ENCODE assay signal across 8 cellular contexts in genomic region chrX:30865020-30865419, GRCh38. TPM values are rescaled to one million over a fixed set of nuclear protein-coding genes. Genes with fewer than 3 reads are reported as not detected.
A peak's percentile ranks its signal among the peaks of the same experiment; 100 is the strongest.
DNase-seq lines count a peak whose midpoint lies in the region; ATAC-seq and TF ChIP-seq lines count a peak whose summit lies in the region.

No MANE protein-coding gene starts in this region.

- 63 to 74% methylated on average over 3 of the region's 3 CpGs for WGBS in sigmoid colon, 2 donors

- peak; percentile 2 for DNase-seq in stimulated activated CD4-positive, alpha-beta T cell treated with anti-CD3 and anti-CD28 coated beads, Interleukin-4, amount 100 ng/mL, for 1 hour
- DNase-seq in stimulated activated CD4-positive, alpha-beta T cell treated with anti-CD3 and anti-CD28 coated beads, Interleukin-4, amount 100 ng/mL, for 4 hours, result no peak
- DNase-seq in epithelial cell of esophagus (ENCODE audit: low read depth) (peak; percentile 48), upper lobe of right lung (no peak), sigmoid colon (no peak)
- no peak for DNase-seq in effector CD4-positive, alpha-beta T cell

- H3K79me2 ChIP-seq in Loucy (ENCODE audit: insufficient read depth, low read length), result 0 out of 2 replicates have a peak, but pooled peaks cover 2% of the 10 kb centered on the region

- no peak for TF ChIP-seq EP300 in sigmoid colon (IDR thresholded peaks at IDR 0.05)

- TF ChIP-seq POLR2A in sigmoid colon (IDR thresholded peaks at IDR 0.05), result no peak

- intact Hi-C loops in upper lobe of right lung (cut with DNase I), result no loop called here
- intact Hi-C loops in sigmoid colon (cut with DNase I), result no loop called here

- H3K27ac ChIP-seq in upper lobe of right lung, result no peak overlapping the region
- peak overlapping the region in 1 of 4 donors; percentile 6 for H3K27ac ChIP-seq in sigmoid colon

- no peaks in the 10 kb centered on the region for H3F3A ChIP-seq in Loucy (ENCODE audit: low read depth)

- ATAC-seq in upper lobe of right lung (peak; percentile 83), HG03457 (IDR thresholded peaks at IDR 0.05; ENCODE audit: unreplicated experiment) (no peak)

- H3K27me3 ChIP-seq in Loucy (ENCODE audit: insufficient read depth, low read length, poor library complexity, severe bottlenecking) (no peaks in the 10 kb centered on the region), upper lobe of right lung (no peaks in the 10 kb centered on the region), sigmoid colon (no peaks in the 10 kb centered on the region)

- H3K4me3 ChIP-seq in Loucy (ENCODE audit: low read length, poor library complexity, severe bottlenecking) (no peak overlapping the region), epithelial cell of esophagus (ENCODE audit: low read length) (no peak overlapping the region), upper lobe of right lung (no peak overlapping the region), sigmoid colon (no peak overlapping the region)

- no peaks in the 10 kb centered on the region for H3K9me3 ChIP-seq in Loucy (ENCODE audit: insufficient read depth, low read depth, low read length)
- no peaks in the 10 kb centered on the region for H3K9me3 ChIP-seq in upper lobe of right lung
- no peaks in the 10 kb centered on the region for H3K9me3 ChIP-seq in sigmoid colon

- H2AFZ ChIP-seq in Loucy (ENCODE audit: low read length), result no peak overlapping the region

- no peaks in the 10 kb centered on the region for H4K20me1 ChIP-seq in Loucy (ENCODE audit: insufficient read depth, low read length, poor library complexity, severe bottlenecking)

- no peaks in the 10 kb centered on the region for H3K4me1 ChIP-seq in Loucy (ENCODE audit: insufficient read depth, low read length, poor library complexity, severe bottlenecking)
- H3K4me1 ChIP-seq in upper lobe of right lung, result no peaks in the 10 kb centered on the region
- H3K4me1 ChIP-seq in sigmoid colon, result no peaks in the 10 kb centered on the region

- H3K9me2 ChIP-seq in Loucy (replicated peaks; ENCODE audit: low read depth, low read length), result no peaks in the 10 kb centered on the region

- no peak overlapping the region for H3K9ac ChIP-seq in Loucy (ENCODE audit: low read depth, low read length, poor library complexity, severe bottlenecking)

- no peak overlapping the region for H3K4me2 ChIP-seq in Loucy (ENCODE audit: low read depth, low read length, poor library complexity, severe bottlenecking)

- peak; percentile 49 for TF ChIP-seq CTCF in Loucy (conservative IDR thresholded peaks at IDR 0.05; ENCODE audit: low read length)
- peak; percentile 43 for TF ChIP-seq CTCF in epithelial cell of esophagus (IDR thresholded peaks at IDR 0.05; ENCODE audit: insufficient read depth, low read depth, low read length, missing control alignments)
- TF ChIP-seq CTCF in upper lobe of right lung (IDR thresholded peaks at IDR 0.05), result no peak
- no peak for TF ChIP-seq CTCF in sigmoid colon (IDR thresholded peaks at IDR 0.05)

- H3K36me3 ChIP-seq in Loucy (ENCODE audit: insufficient read depth, low read length) (peaks cover 59% of the 10 kb centered on the region; the same call in 1 of the 2 replicates), upper lobe of right lung (peaks cover 8% of the 10 kb centered on the region), sigmoid colon (peaks cover 0 to 11% (median 0%) of the 10 kb centered on the region in 4 donors)

RNA-seq across cellular contexts. Expression of gene TAB3, which starts 24.0 kb away (rescaled TPM):
- 21.9 TPM for total RNA-seq in upper lobe of right lung
- 10 to 100 TPM; 17.4 to 31.6 (median 19.5) TPM for total RNA-seq in sigmoid colon
- polyA plus RNA-seq in sigmoid colon, result 1 to 10 TPM; 6.7 to 9.5 (median 8.4) TPM

Comparison
In these comparisons a context has a peak if more than half of its experiments do, and no peak if none do; other contexts are left out.
1. DNase-seq: peak in stimulated activated CD4-positive, alpha-beta T cell treated with anti-CD3 and anti-CD28 coated beads, Interleukin-4, amount 100 ng/mL, for 1 hour (single experiment) and epithelial cell of esophagus (single experiment); none in stimulated activated CD4-positive, alpha-beta T cell treated with anti-CD3 and anti-CD28 coated beads, Interleukin-4, amount 100 ng/mL, for 4 hours (0 of 2), upper lobe of right lung (single experiment), sigmoid colon (single experiment) and effector CD4-positive, alpha-beta T cell (single experiment).
2. CTCF ChIP-seq: peak in Loucy (single experiment) and epithelial cell of esophagus (single experiment); none in upper lobe of right lung (single experiment) and sigmoid colon (0 of 4).